ENCODE assay signal across 16 cellular contexts in the genomic region with DNA sequence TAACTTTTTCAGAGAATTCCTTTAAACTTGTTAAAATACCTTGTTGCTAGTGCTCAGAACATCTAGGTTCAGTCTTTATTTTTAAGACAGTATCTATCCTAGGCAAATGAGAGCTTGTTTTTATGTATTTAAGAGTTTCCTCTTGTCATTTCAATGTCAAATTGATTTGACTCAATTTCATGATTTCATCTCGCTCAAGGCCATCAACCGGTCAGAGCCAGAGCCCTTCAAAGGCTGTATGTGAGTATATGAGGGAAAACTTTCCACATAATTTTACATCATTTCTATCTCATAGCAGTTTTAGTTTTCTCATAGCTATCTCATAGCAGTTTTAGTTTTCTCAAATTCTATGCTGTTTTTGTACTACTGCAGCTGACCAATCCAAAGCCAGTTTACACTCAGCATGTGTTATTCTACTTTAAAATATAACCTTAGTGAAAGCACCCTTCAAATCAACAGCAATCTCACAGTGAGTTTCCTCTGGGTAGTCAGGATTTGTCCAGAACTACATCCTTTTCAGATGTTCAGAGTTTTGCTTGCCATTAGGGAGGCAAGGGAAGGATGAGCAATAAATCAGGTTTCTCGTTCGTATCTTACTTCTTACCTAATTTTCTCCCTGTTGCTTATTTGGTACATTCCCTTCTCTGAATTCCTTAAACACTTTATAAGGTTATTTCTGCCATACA. TPM values are rescaled to one million over a fixed set of nuclear protein-coding genes. Genes with fewer than 3 reads are reported as not detected.
A peak's percentile ranks its signal among the peaks of the same experiment; 100 is the strongest.
DNase-seq lines count a peak whose midpoint lies in the region; ATAC-seq and TF ChIP-seq lines count a peak whose summit lies in the region.
"Had no signal": no experiment of that assay in that cellular context is flagged by ENCODE, and none has a peak within 500 bp of the region (broad histone marks: within the 10 kb centered on the region; RNA-seq: fewer than 3 reads in every experiment).

No MANE protein-coding gene starts in this region.

- H3K27me3 Mint-ChIP-seq in MCF 10A (ENCODE audit: insufficient read depth, unreplicated experiment) = no peaks in the 10 kb centered on the region
- no peaks in the 10 kb centered on the region for H3K27me3 Mint-ChIP-seq in T-helper 17 cell
- no peaks in the 10 kb centered on the region for H3K27me3 Mint-ChIP-seq in stimulated activated naive CD8-positive, alpha-beta T cell treated with anti-CD3 and anti-CD28 coated beads, Interleukin-15, Interleukin-2, amounts not matched to agents 100 ng/mL and 50 ng/mL, for 24 hours

- H3K27me3 ChIP-seq in breast epithelium (no peaks in the 10 kb centered on the region), right lobe of liver (no peaks in the 10 kb centered on the region)
- H3K27me3 ChIP-seq: colonic mucosa, MG63, testis had no signal

- CTCF ChIA-PET in MCF 10A (lab: Yijun Ruan, JAX) = interaction anchor here (1.2 to 4.6 kb wide), 5 partner anchors 10 to 191 kb away, joined by 3 to 31 read pairs (median 7); a partner anchor contains a TSS

- TF ChIP-seq CTCF in MCF 10A (IDR thresholded peaks at IDR 0.05; ENCODE audit: unreplicated experiment) = no peak
- no peak for TF ChIP-seq CTCF in breast epithelium (IDR thresholded peaks at IDR 0.05)
- TF ChIP-seq CTCF in right lobe of liver (IDR thresholded peaks at IDR 0.05) = no peak

- H3K4me3 ChIP-seq in breast epithelium (no peak overlapping the region), right lobe of liver (no peak overlapping the region)
- H3K4me3 ChIP-seq: colonic mucosa, MG63, testis had no signal

- H3K36me3 ChIP-seq in breast epithelium (no peaks in the 10 kb centered on the region), right lobe of liver (peaks cover 0 to 77% (median 21%) of the 10 kb centered on the region in 4 donors)

- H3K4me1 ChIP-seq in breast epithelium (no peaks in the 10 kb centered on the region), right lobe of liver (peaks cover 0 to 29% (median 12%) of the 10 kb centered on the region in 4 donors)
- H3K4me1 ChIP-seq: colonic mucosa, testis had no signal

- H3K36me3 Mint-ChIP-seq in MCF 10A (ENCODE audit: insufficient read depth, unreplicated experiment) (peaks cover 100% of the 10 kb centered on the region), T-helper 17 cell (ENCODE audit: low read depth) (peaks cover 3% of the 10 kb centered on the region)
- peaks cover 95% of the 10 kb centered on the region for H3K36me3 Mint-ChIP-seq in stimulated activated naive CD8-positive, alpha-beta T cell treated with anti-CD3 and anti-CD28 coated beads, Interleukin-15, Interleukin-2, amounts not matched to agents 100 ng/mL and 50 ng/mL, for 24 hours (ENCODE audit: low read depth)

- DNase-seq in MCF 10A (ENCODE audit: unreplicated experiment) = no peak
- DNase-seq in breast epithelium (ENCODE audit: low spot score in 2 of 2) = no peak
- DNase-seq in T-helper 17 cell = no peak
- no peak for DNase-seq in right lobe of liver
- DNase-seq in iPS-NIHi11 (ENCODE audit: low spot score) = no peak
- no peak for DNase-seq in NCI-H1105 treated with DMSO at 0.1 percent for 48 hours (lab: John Stamatoyannopoulos, UW)
- DNase-seq: colonic mucosa, MG63, NCI-H2081 treated with DMSO at 0.1 percent for 48 hours, NCI-H526, SW 1271, testis had no signal

- POLR2A ChIA-PET in MCF 10A (lab: Yijun Ruan, JAX) = interaction anchor here (0.8 to 25.5 kb wide), 4 partner anchors 3 to 195 kb away, joined by 5 to 1456 read pairs (median 1088); a partner anchor contains a TSS

- WGBS in right lobe of liver (ENCODE audit: insufficient coverage, low coverage, low lambda C conversion rate, missing lambda C conversion rate) = 93% methylated on average over 4 of the region's 4 CpGs

- no peak for TF ChIP-seq POLR2A in breast epithelium (IDR thresholded peaks at IDR 0.05)
- TF ChIP-seq POLR2A in right lobe of liver (IDR thresholded peaks at IDR 0.05) = peak; percentile 8

- ATAC-seq in T-helper 17 cell (no peak), right lobe of liver (no peak), GM18502 (IDR thresholded peaks at IDR 0.05; ENCODE audit: poor library complexity, unreplicated experiment) (no peak)
- ATAC-seq: Panc1 had no signal

- H3K27ac Mint-ChIP-seq in MCF 10A (ENCODE audit: low read depth, unreplicated experiment) = peak overlapping the region; percentile 43
- peak overlapping the region; percentile 86 for H3K27ac Mint-ChIP-seq in T-helper 17 cell
- peak overlapping the region; percentile 10 for H3K27ac Mint-ChIP-seq in stimulated activated naive CD8-positive, alpha-beta T cell treated with anti-CD3 and anti-CD28 coated beads, Interleukin-15, Interleukin-2, amounts not matched to agents 100 ng/mL and 50 ng/mL, for 24 hours

- H3K27ac ChIP-seq in breast epithelium = no peak overlapping the region
- H3K27ac ChIP-seq in right lobe of liver = no peak overlapping the region
- H3K27ac ChIP-seq: colonic mucosa, testis, VCaP had no signal

- no peaks in the 10 kb centered on the region for H3K9me3 Mint-ChIP-seq in MCF 10A (ENCODE audit: unreplicated experiment)
- no peaks in the 10 kb centered on the region for H3K9me3 Mint-ChIP-seq in stimulated activated naive CD8-positive, alpha-beta T cell treated with anti-CD3 and anti-CD28 coated beads, Interleukin-15, Interleukin-2, amounts not matched to agents 100 ng/mL and 50 ng/mL, for 24 hours

- H3K9me3 ChIP-seq in breast epithelium (no peaks in the 10 kb centered on the region), T-helper 17 cell (ENCODE audit: control insufficient read depth, low read length, poor library complexity, severe bottlenecking) (no peaks in the 10 kb centered on the region), right lobe of liver (no peaks in the 10 kb centered on the region)
- H3K9me3 ChIP-seq: colonic mucosa, MG63, testis had no signal

- peaks cover 25% of the 10 kb centered on the region for H3K4me1 Mint-ChIP-seq in MCF 10A (ENCODE audit: insufficient read depth, unreplicated experiment)
- H3K4me1 Mint-ChIP-seq in T-helper 17 cell = peaks cover 50% of the 10 kb centered on the region
- peaks cover 78% of the 10 kb centered on the region for H3K4me1 Mint-ChIP-seq in stimulated activated naive CD8-positive, alpha-beta T cell treated with anti-CD3 and anti-CD28 coated beads, Interleukin-15, Interleukin-2, amounts not matched to agents 100 ng/mL and 50 ng/mL, for 24 hours (ENCODE audit: low read depth)

- intact Hi-C loops in MCF 10A (cut with micrococcal nuclease) (no loop called here), breast epithelium (cut with DNase I; ENCODE audit: low total_unique reads) (no loop called here), right lobe of liver (cut with DNase I) (no loop called here)

- no peak overlapping the region for H3K4me3 Mint-ChIP-seq in MCF 10A (ENCODE audit: unreplicated experiment)
- peak overlapping the region; percentile 52 for H3K4me3 Mint-ChIP-seq in T-helper 17 cell
- no peak overlapping the region for H3K4me3 Mint-ChIP-seq in stimulated activated naive CD8-positive, alpha-beta T cell treated with anti-CD3 and anti-CD28 coated beads, Interleukin-15, Interleukin-2, amounts not matched to agents 100 ng/mL and 50 ng/mL, for 24 hours

- BruUV-seq in MCF 10A (replicated peaks; lab: Mats Ljungman, UMichigan) = no TSS peak

RNA-seq across cellular contexts. Expression of a gene that starts 12.7 kb away (rescaled TPM):
- total RNA-seq in MCF 10A (2022) = 454 and 572 TPM in 2 replicates
- 100 to 1,000 TPM; 381 to 500 (median 416) TPM for total RNA-seq in breast epithelium
- 100 to 1,000 TPM; 440 to 563 TPM for total RNA-seq in T-helper 17 cell
- total RNA-seq in right lobe of liver = 100 to 1,000 TPM in 5 of 6 experiments, 10 to 100 TPM in 1; 73.3 to 183 (median 121) TPM

RNA-seq across cellular contexts. Expression of a gene that starts 16.2 kb away (rescaled TPM):
- total RNA-seq in MCF 10A (2022) (44.6 and 46.1 TPM in 2 replicates), breast epithelium (10 to 100 TPM; 31.4 to 42.6 (median 35.7) TPM), T-helper 17 cell (10 to 100 TPM; 24.4 to 24.8 TPM), right lobe of liver (10 to 100 TPM; 16.8 to 28.5 (median 19.6) TPM)

Comparison
In these comparisons a context has a peak if more than half of its experiments do, and no peak if none do; other contexts are left out.
1. H3K27ac Mint-ChIP-seq: peak in every context shown above with its lines; median percentile 86 in T-helper 17 cell; 43 in MCF 10A; 10 in stimulated activated naive CD8-positive, alpha-beta T cell treated with anti-CD3 and anti-CD28 coated beads, Interleukin-15, Interleukin-2, amounts not matched to agents 100 ng/mL and 50 ng/mL, for 24 hours.